In the genomic region with DNA sequence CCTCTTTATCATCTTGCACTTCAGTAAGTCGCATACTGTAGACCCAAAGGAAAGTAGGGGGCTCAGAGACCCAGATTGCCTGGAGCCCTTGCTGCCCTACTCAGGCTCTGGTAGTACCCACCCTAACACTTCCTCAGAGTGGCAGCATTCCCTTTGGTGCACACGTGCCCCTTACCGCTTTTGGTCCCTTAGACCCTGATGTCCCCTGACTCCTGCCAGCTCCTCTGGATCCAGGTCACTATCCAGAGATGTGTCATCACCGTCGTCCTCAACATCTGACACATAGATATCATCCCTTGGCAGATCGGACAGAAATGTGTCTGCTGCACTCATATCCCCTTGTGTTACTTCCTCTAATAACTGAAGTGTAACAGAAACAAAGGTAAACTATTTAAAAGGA, we compare ENCODE assay signal across 19 cellular contexts. TPM values are rescaled to one million over a fixed set of nuclear protein-coding genes. Genes with fewer than 3 reads are reported as not detected.
DNase-seq lines count a peak whose midpoint lies in the region; ATAC-seq and TF ChIP-seq lines count a peak whose summit lies in the region.
"Had no signal": no experiment of that assay in that cellular context is flagged by ENCODE, and none has a peak within 500 bp of the region (broad histone marks: within the 10 kb centered on the region; RNA-seq: fewer than 3 reads in every experiment).

No MANE protein-coding gene starts in this region.

- H3K9ac ChIP-seq in endodermal cell (ENCODE audit: extremely low read depth, low read length, poor library complexity, severe bottlenecking): no peak overlapping the region

- intact Hi-C loops in activated CD4-positive, alpha-beta T cell treated with anti-CD3 and anti-CD28 coated beads, Interleukin-2, amount 10 ng/mL, durations not matched to agents 24 days and 14 days (cut with micrococcal nuclease): no loop called here
- intact Hi-C loops in CD8-positive, alpha-beta T cell (cut with DNase I, micrococcal nuclease): no loop called here

- H3K9me3 ChIP-seq in CD8-positive, alpha-beta T cell (ENCODE audit: low read length): no peaks in the 10 kb centered on the region
- H3K9me3 ChIP-seq in endodermal cell (ENCODE audit: control insufficient read depth, low read length): no peaks in the 10 kb centered on the region
- H3K9me3 ChIP-seq: A549, ascending aorta, ovary had no signal

- POLR2A ChIA-PET in CD8-positive, alpha-beta T cell (lab: Charles Lee): no interaction called here
- POLR2A ChIA-PET in activated CD8-positive, alpha-beta T cell treated with anti-CD3 and anti-CD28 coated beads, Interleukin-2, amount 10 ng/mL, durations not matched to agents 7 days and 5 days (lab: Charles Lee): interaction anchor here (0.6 to 1.5 kb wide), 4 partner anchors 13 to 129 kb away, joined by 3 to 4 read pairs (median 3); no protein-coding TSS in a partner anchor

- peaks cover 11% of the 10 kb centered on the region for H3K4me1 ChIP-seq in CD8-positive, alpha-beta T cell (ENCODE audit: insufficient read depth, low read length)
- H3K4me1 ChIP-seq in endodermal cell (ENCODE audit: control insufficient read depth, insufficient read depth, low read length): no peaks in the 10 kb centered on the region

- 90 to 98% methylated on average over 4 to 6 of the region's 6 CpGs for WGBS in endodermal cell (ENCODE audit: insufficient coverage in 1 of 2, insufficient read length in 1 of 2), 2 experiments

- peak; percentile 54 for DNase-seq in activated CD4-positive, alpha-beta T cell treated with anti-CD3 and anti-CD28 coated beads, Interleukin-2, amount 10 ng/mL, durations not matched to agents 24 days and 14 days
- DNase-seq in activated CD4-positive, alpha-beta T cell treated with anti-CD3 and anti-CD28 coated beads, Interleukin-2, amount 50 U/mL, for 1 hour: no peak
- DNase-seq in CD8-positive, alpha-beta T cell: no peak
- DNase-seq in activated CD8-positive, alpha-beta T cell treated with anti-CD3 and anti-CD28 coated beads, Interleukin-2, amount 10 ng/mL, durations not matched to agents 7 days and 5 days: peak; percentile 12
- no peak for DNase-seq in mesothelial cell of epicardium (ENCODE audit: low spot score in 2 of 2, unreplicated experiment in 2 of 2)
- no peak for DNase-seq in epidermal melanocyte (ENCODE audit: insufficient read length, low spot score)
- no peak for DNase-seq in endodermal cell
- no peak for DNase-seq in iPS-NIHi7 (ENCODE audit: extremely low spot score)
- DNase-seq: activated CD8-positive, alpha-beta memory T cell treated with anti-CD3 and anti-CD28 coated beads, Interleukin-2, amount 50 U/mL, for 4 hours; NCI-H2081 treated with DMSO at 0.1 percent for 48 hours; NCI-H69; ovary; PC-9; stimulated activated naive CD4-positive, alpha-beta T cell treated with Interleukin-2 at 50 U/mL for 16 hours had no signal

- H3K4me3 ChIP-seq in CD8-positive, alpha-beta T cell (ENCODE audit: low read depth, low read length): no peak overlapping the region
- H3K4me3 ChIP-seq in endodermal cell (ENCODE audit: low read length): no peak overlapping the region
- H3K4me3 ChIP-seq: A549, ascending aorta, coronary artery, GM23338, ovary, PC-9, smooth muscle cell had no signal

- H3K27ac ChIP-seq in CD8-positive, alpha-beta T cell (ENCODE audit: low read depth, low read length): no peak overlapping the region
- H3K27ac ChIP-seq in endodermal cell (ENCODE audit: low read depth, low read length): no peak overlapping the region
- H3K27ac ChIP-seq: A549, ascending aorta, coronary artery, ovary, PC-9 had no signal

- H3K4me1 Mint-ChIP-seq in activated CD4-positive, alpha-beta T cell treated with anti-CD3 and anti-CD28 coated beads, Interleukin-2, amount 10 ng/mL, durations not matched to agents 24 days and 14 days: peaks cover 40% of the 10 kb centered on the region
- peaks cover 41% of the 10 kb centered on the region for H3K4me1 Mint-ChIP-seq in CD8-positive, alpha-beta T cell (ENCODE audit: low read depth)
- peaks cover 50% of the 10 kb centered on the region for H3K4me1 Mint-ChIP-seq in activated CD8-positive, alpha-beta T cell treated with anti-CD3 and anti-CD28 coated beads, Interleukin-2, amount 10 ng/mL, durations not matched to agents 7 days and 5 days (ENCODE audit: low read depth)
- peaks cover 12% of the 10 kb centered on the region for H3K4me1 Mint-ChIP-seq in mesothelial cell of epicardium
- H3K4me1 Mint-ChIP-seq in endodermal cell: peaks cover 6% of the 10 kb centered on the region

- no peaks in the 10 kb centered on the region for H3K27me3 Mint-ChIP-seq in activated CD4-positive, alpha-beta T cell treated with anti-CD3 and anti-CD28 coated beads, Interleukin-2, amount 10 ng/mL, durations not matched to agents 24 days and 14 days
- no peaks in the 10 kb centered on the region for H3K27me3 Mint-ChIP-seq in CD8-positive, alpha-beta T cell (ENCODE audit: low read depth)
- H3K27me3 Mint-ChIP-seq in activated CD8-positive, alpha-beta T cell treated with anti-CD3 and anti-CD28 coated beads, Interleukin-2, amount 10 ng/mL, durations not matched to agents 7 days and 5 days (ENCODE audit: low read depth): no peaks in the 10 kb centered on the region
- no peaks in the 10 kb centered on the region for H3K27me3 Mint-ChIP-seq in mesothelial cell of epicardium (ENCODE audit: low read depth)
- H3K27me3 Mint-ChIP-seq in endodermal cell (ENCODE audit: insufficient read depth): no peaks in the 10 kb centered on the region

- peak overlapping the region; percentile 63 for H3K4me3 Mint-ChIP-seq in activated CD4-positive, alpha-beta T cell treated with anti-CD3 and anti-CD28 coated beads, Interleukin-2, amount 10 ng/mL, durations not matched to agents 24 days and 14 days
- no peak overlapping the region for H3K4me3 Mint-ChIP-seq in CD8-positive, alpha-beta T cell
- no peak overlapping the region for H3K4me3 Mint-ChIP-seq in activated CD8-positive, alpha-beta T cell treated with anti-CD3 and anti-CD28 coated beads, Interleukin-2, amount 10 ng/mL, durations not matched to agents 7 days and 5 days
- H3K4me3 Mint-ChIP-seq in mesothelial cell of epicardium (no peak overlapping the region), endodermal cell (no peak overlapping the region)
- H3K4me3 Mint-ChIP-seq: GM23338 had no signal

- H3K9me3 Mint-ChIP-seq in activated CD4-positive, alpha-beta T cell treated with anti-CD3 and anti-CD28 coated beads, Interleukin-2, amount 10 ng/mL, durations not matched to agents 24 days and 14 days: no peaks in the 10 kb centered on the region
- no peaks in the 10 kb centered on the region for H3K9me3 Mint-ChIP-seq in CD8-positive, alpha-beta T cell
- no peaks in the 10 kb centered on the region for H3K9me3 Mint-ChIP-seq in activated CD8-positive, alpha-beta T cell treated with anti-CD3 and anti-CD28 coated beads, Interleukin-2, amount 10 ng/mL, durations not matched to agents 7 days and 5 days (ENCODE audit: insufficient read depth)
- H3K9me3 Mint-ChIP-seq in mesothelial cell of epicardium (no peaks in the 10 kb centered on the region), endodermal cell (no peaks in the 10 kb centered on the region)
- H3K9me3 Mint-ChIP-seq: GM23338 had no signal

- peaks cover 89% of the 10 kb centered on the region for H3K36me3 Mint-ChIP-seq in activated CD4-positive, alpha-beta T cell treated with anti-CD3 and anti-CD28 coated beads, Interleukin-2, amount 10 ng/mL, durations not matched to agents 24 days and 14 days (ENCODE audit: low read depth)
- peaks cover 97% of the 10 kb centered on the region for H3K36me3 Mint-ChIP-seq in CD8-positive, alpha-beta T cell
- H3K36me3 Mint-ChIP-seq in activated CD8-positive, alpha-beta T cell treated with anti-CD3 and anti-CD28 coated beads, Interleukin-2, amount 10 ng/mL, durations not matched to agents 7 days and 5 days (ENCODE audit: low read depth): peaks cover 87% of the 10 kb centered on the region
- H3K36me3 Mint-ChIP-seq in mesothelial cell of epicardium: peaks cover 44% of the 10 kb centered on the region
- H3K36me3 Mint-ChIP-seq in endodermal cell (ENCODE audit: low read depth): peaks cover 89% of the 10 kb centered on the region

- no peak for ATAC-seq in CD8-positive, alpha-beta T cell
- no peak for ATAC-seq in activated CD8-positive, alpha-beta T cell treated with anti-CD3 and anti-CD28 coated beads, Interleukin-2, amount 10 ng/mL, durations not matched to agents 7 days and 5 days
- ATAC-seq: A549, GM23338 had no signal

- peak overlapping the region; percentile 75 for H3K27ac Mint-ChIP-seq in activated CD4-positive, alpha-beta T cell treated with anti-CD3 and anti-CD28 coated beads, Interleukin-2, amount 10 ng/mL, durations not matched to agents 24 days and 14 days
- peak overlapping the region; percentile 75 for H3K27ac Mint-ChIP-seq in CD8-positive, alpha-beta T cell
- H3K27ac Mint-ChIP-seq in activated CD8-positive, alpha-beta T cell treated with anti-CD3 and anti-CD28 coated beads, Interleukin-2, amount 10 ng/mL, durations not matched to agents 7 days and 5 days: peak overlapping the region; percentile 48
- peak overlapping the region; percentile 52 for H3K27ac Mint-ChIP-seq in mesothelial cell of epicardium
- no peak overlapping the region for H3K27ac Mint-ChIP-seq in endodermal cell
- H3K27ac Mint-ChIP-seq: GM23338 had no signal

- CTCF ChIA-PET in CD8-positive, alpha-beta T cell (lab: Charles Lee): interaction anchor here (1.8 kb wide), 1 partner anchor 13 kb away, joined by 5 read pairs; no protein-coding TSS in a partner anchor
- CTCF ChIA-PET in activated CD8-positive, alpha-beta T cell treated with anti-CD3 and anti-CD28 coated beads, Interleukin-2, amount 10 ng/mL, durations not matched to agents 7 days and 5 days (lab: Charles Lee): interaction anchor here (1.6 kb wide), 1 partner anchor 13 kb away, joined by 4 read pairs; no protein-coding TSS in a partner anchor

- H3K27me3 ChIP-seq in CD8-positive, alpha-beta T cell (ENCODE audit: insufficient read depth, low read length): no peaks in the 10 kb centered on the region
- H3K27me3 ChIP-seq in endodermal cell (ENCODE audit: control insufficient read depth, insufficient read depth, low read length, poor library complexity, severe bottlenecking): no peaks in the 10 kb centered on the region
- H3K27me3 ChIP-seq: ascending aorta, ovary had no signal

- TF ChIP-seq CTCF in CD8-positive, alpha-beta T cell (IDR thresholded peaks at IDR 0.05): no peak
- TF ChIP-seq CTCF in mesothelial cell of epicardium (IDR thresholded peaks at IDR 0.05; ENCODE audit: unreplicated experiment) (no peak), endodermal cell (conservative IDR thresholded peaks at IDR 0.05) (no peak)

- peaks cover 78% of the 10 kb centered on the region for H3K36me3 ChIP-seq in CD8-positive, alpha-beta T cell (ENCODE audit: insufficient read depth, low read length)
- peaks cover 89% of the 10 kb centered on the region for H3K36me3 ChIP-seq in endodermal cell (ENCODE audit: control insufficient read depth, insufficient read depth, low read length)
- H3K36me3 ChIP-seq: ovary had no signal

RNA-seq across cellular contexts. Expression of a gene that starts 5.4 kb away (rescaled TPM):
- 189 and 199 TPM in 2 replicates for total RNA-seq in activated CD4-positive, alpha-beta T cell treated with anti-CD3 and anti-CD28 coated beads, Interleukin-2, amount 10 ng/mL, durations not matched to agents 24 days and 14 days
- total RNA-seq in CD8-positive, alpha-beta T cell: 10 to 100 TPM; 88.5 to 90.3 TPM
- total RNA-seq in activated CD8-positive, alpha-beta T cell treated with anti-CD3 and anti-CD28 coated beads, Interleukin-2, amount 10 ng/mL, durations not matched to agents 7 days and 5 days: 100 to 1,000 TPM; 176 to 179 TPM
- total RNA-seq in mesothelial cell of epicardium: 76.5 to 82.4 TPM (median 82.0 TPM) in 3 replicates
- 100 to 1,000 TPM; 137 TPM for total RNA-seq in endodermal cell
- 119 TPM for polyA plus RNA-seq in endodermal cell (2013, experiment 1 of 2)
- polyA plus RNA-seq in endodermal cell (2013, experiment 2 of 2): 111 TPM

RNA-seq across cellular contexts. Expression of a gene that starts 5.7 kb away (rescaled TPM):
- total RNA-seq in activated CD4-positive, alpha-beta T cell treated with anti-CD3 and anti-CD28 coated beads, Interleukin-2, amount 10 ng/mL, durations not matched to agents 24 days and 14 days: 99.6 and 100 TPM in 2 replicates
- total RNA-seq in CD8-positive, alpha-beta T cell: 10 to 100 TPM; 60.0 to 70.3 TPM
- 10 to 100 TPM; 58.7 to 62.2 TPM for total RNA-seq in activated CD8-positive, alpha-beta T cell treated with anti-CD3 and anti-CD28 coated beads, Interleukin-2, amount 10 ng/mL, durations not matched to agents 7 days and 5 days
- total RNA-seq in mesothelial cell of epicardium: 44.0 to 48.6 TPM (median 48.1 TPM) in 3 replicates
- 10 to 100 TPM; 58.5 to 72.3 TPM for total RNA-seq in endodermal cell
- polyA plus RNA-seq in endodermal cell (2013, experiment 1 of 2): 34.3 TPM
- 28.1 TPM for polyA plus RNA-seq in endodermal cell (2013, experiment 2 of 2)

RNA-seq across cellular contexts. Expression of a gene that starts 20.7 kb away (rescaled TPM):
- total RNA-seq in activated CD4-positive, alpha-beta T cell treated with anti-CD3 and anti-CD28 coated beads, Interleukin-2, amount 10 ng/mL, durations not matched to agents 24 days and 14 days: 120 and 121 TPM in 2 replicates
- 100 to 1,000 TPM; 121 TPM for total RNA-seq in CD8-positive, alpha-beta T cell
- total RNA-seq in activated CD8-positive, alpha-beta T cell treated with anti-CD3 and anti-CD28 coated beads, Interleukin-2, amount 10 ng/mL, durations not matched to agents 7 days and 5 days: 100 to 1,000 TPM; 130 to 136 TPM
- total RNA-seq in mesothelial cell of epicardium (70.1 to 72.3 TPM (median 72.2 TPM) in 3 replicates), endodermal cell (10 to 100 TPM; 68.8 to 82.1 TPM)
- polyA plus RNA-seq in endodermal cell (2013, experiment 1 of 2): 43.3 TPM
- 43.8 TPM for polyA plus RNA-seq in endodermal cell (2013, experiment 2 of 2)

RNA-seq across cellular contexts. Expression of a gene that starts 47.8 kb away (rescaled TPM):
- total RNA-seq in activated CD4-positive, alpha-beta T cell treated with anti-CD3 and anti-CD28 coated beads, Interleukin-2, amount 10 ng/mL, durations not matched to agents 24 days and 14 days: 145 and 146 TPM in 2 replicates
- 10 to 100 TPM; 71.5 to 74.1 TPM for total RNA-seq in CD8-positive, alpha-beta T cell
- total RNA-seq in activated CD8-positive, alpha-beta T cell treated with anti-CD3 and anti-CD28 coated beads, Interleukin-2, amount 10 ng/mL, durations not matched to agents 7 days and 5 days: 100 to 1,000 TPM; 106 to 116 TPM
- total RNA-seq in mesothelial cell of epicardium: 183 to 197 TPM (median 186 TPM) in 3 replicates
- total RNA-seq in endodermal cell: 100 to 1,000 TPM; 154 to 171 TPM
- 105 TPM for polyA plus RNA-seq in endodermal cell (2013, experiment 1 of 2)
- polyA plus RNA-seq in endodermal cell (2013, experiment 2 of 2): 90.8 TPM

RNA-seq across cellular contexts. Expression of a gene that starts 48.4 kb away (rescaled TPM):
- total RNA-seq in activated CD4-positive, alpha-beta T cell treated with anti-CD3 and anti-CD28 coated beads, Interleukin-2, amount 10 ng/mL, durations not matched to agents 24 days and 14 days: 81.8 and 82.9 TPM in 2 replicates
- total RNA-seq in CD8-positive, alpha-beta T cell: 10 to 100 TPM; 33.1 to 34.6 TPM
- 10 to 100 TPM; 59.4 to 61.1 TPM for total RNA-seq in activated CD8-positive, alpha-beta T cell treated with anti-CD3 and anti-CD28 coated beads, Interleukin-2, amount 10 ng/mL, durations not matched to agents 7 days and 5 days
- total RNA-seq in mesothelial cell of epicardium (55.9 to 58.2 TPM (median 56.3 TPM) in 3 replicates), endodermal cell (10 to 100 TPM; 57.3 to 65.7 TPM)
- 63.2 TPM for polyA plus RNA-seq in endodermal cell (2013, experiment 1 of 2)
- 55.8 TPM for polyA plus RNA-seq in endodermal cell (2013, experiment 2 of 2)

Comparison
In these comparisons a context has a peak if more than half of its experiments do, and no peak if none do; other contexts are left out.
1. DNase-seq: peak in activated CD4-positive, alpha-beta T cell treated with anti-CD3 and anti-CD28 coated beads, Interleukin-2, amount 10 ng/mL, durations not matched to agents 24 days and 14 days (single experiment) and activated CD8-positive, alpha-beta T cell treated with anti-CD3 and anti-CD28 coated beads, Interleukin-2, amount 10 ng/mL, durations not matched to agents 7 days and 5 days (single experiment); none in activated CD4-positive, alpha-beta T cell treated with anti-CD3 and anti-CD28 coated beads, Interleukin-2, amount 50 U/mL, for 1 hour (single experiment), CD8-positive, alpha-beta T cell (0 of 7), mesothelial cell of epicardium (0 of 2), epidermal melanocyte (single experiment), endodermal cell (single experiment) and iPS-NIHi7 (single experiment).